In genomic region chr11:108654994-108655631, GRCh38 we compare ENCODE assay signal across 7 cellular contexts. TPM values are rescaled to one million over a fixed set of nuclear protein-coding genes. Genes with fewer than 3 reads are reported as not detected.
DNase-seq lines count a peak whose midpoint lies in the region; ATAC-seq and TF ChIP-seq lines count a peak whose summit lies in the region.

No MANE protein-coding gene starts in this region.

- in situ Hi-C loops in T47D (cut with HindIII; ENCODE audit: low pct_unique_long_range_greater_than_20kb, low sequenced_read_pairs): no loop called here

- peak overlapping the region; percentile 21 for H3K9ac ChIP-seq in NT2/D1 (ENCODE audit: insufficient read length, low read depth)

- no peaks in the 10 kb centered on the region for H3K36me3 ChIP-seq in NT2/D1 (ENCODE audit: insufficient read depth, insufficient read length, low read length)

- H3K27me3 ChIP-seq in NT2/D1 (ENCODE audit: insufficient read depth, insufficient read length): no peaks in the 10 kb centered on the region

- POLR2A ChIA-PET in HEK293T (lab: Yijun Ruan, JAX): no interaction called here

- no peaks in the 10 kb centered on the region for H3K4me1 ChIP-seq in NT2/D1 (ENCODE audit: insufficient read depth, insufficient read length)

- peak; percentile 96 for ATAC-seq in left lobe of liver
- no peak for ATAC-seq in GM21447 (IDR thresholded peaks at IDR 0.05; ENCODE audit: unreplicated experiment)
- ATAC-seq in HG03354 (IDR thresholded peaks at IDR 0.05; ENCODE audit: poor library complexity, severe bottlenecking, unreplicated experiment): no peak

- no peaks in the 10 kb centered on the region for H3K9me3 ChIP-seq in NT2/D1 (ENCODE audit: insufficient read depth, low read length)

- CTCF ChIA-PET in HEK293T (lab: Yijun Ruan, JAX): no interaction called here

- DNase-seq in DMS153 treated with DMSO at 0.1 percent for 48 hours (lab: John Stamatoyannopoulos, UW; ENCODE audit: unreplicated experiment) (peak; percentile 16), HEK293T (ENCODE audit: extremely low spot score) (peak; percentile 54), NT2/D1 (ENCODE audit: low read depth, low spot score) (no peak), T47D (ENCODE audit: low read depth in 1 of 2, low spot score in 1 of 2) (peak; percentile 37 to 80), left lobe of liver (ENCODE audit: low spot score) (peak; percentile 60)

- H3K4me3 ChIP-seq in NT2/D1 (ENCODE audit: insufficient read length, low read depth): no peak overlapping the region

TF ChIP-seq in HEK293T, 16 proteins besides CTCF, POLR2A, EP300 and RAD21:
- no peak for TF ChIP-seq BHLHE40 (IDR thresholded peaks at IDR 0.05; ENCODE audit: borderline replicate concordance)
- TF ChIP-seq FOXA1 (IDR thresholded peaks at IDR 0.05): no peak
- no peak for TF ChIP-seq SP1 (IDR thresholded peaks at IDR 0.05)
- TF ChIP-seq FOXM1 (IDR thresholded peaks at IDR 0.05; ENCODE audit: borderline replicate concordance): no peak
- no peak for TF ChIP-seq CTBP1 (IDR thresholded peaks at IDR 0.05; ENCODE audit: borderline replicate concordance)
- TF ChIP-seq ARNT (IDR thresholded peaks at IDR 0.05): no peak
- no peak for TF ChIP-seq NFRKB (IDR thresholded peaks at IDR 0.05)

RNA-seq across cellular contexts. Expression of gene DDX10, which starts 9.8 kb away (rescaled TPM):
- total RNA-seq in left lobe of liver: 10.0 TPM
